Comparison of ENCODE assay signal across 8 cellular contexts in the genomic region with DNA sequence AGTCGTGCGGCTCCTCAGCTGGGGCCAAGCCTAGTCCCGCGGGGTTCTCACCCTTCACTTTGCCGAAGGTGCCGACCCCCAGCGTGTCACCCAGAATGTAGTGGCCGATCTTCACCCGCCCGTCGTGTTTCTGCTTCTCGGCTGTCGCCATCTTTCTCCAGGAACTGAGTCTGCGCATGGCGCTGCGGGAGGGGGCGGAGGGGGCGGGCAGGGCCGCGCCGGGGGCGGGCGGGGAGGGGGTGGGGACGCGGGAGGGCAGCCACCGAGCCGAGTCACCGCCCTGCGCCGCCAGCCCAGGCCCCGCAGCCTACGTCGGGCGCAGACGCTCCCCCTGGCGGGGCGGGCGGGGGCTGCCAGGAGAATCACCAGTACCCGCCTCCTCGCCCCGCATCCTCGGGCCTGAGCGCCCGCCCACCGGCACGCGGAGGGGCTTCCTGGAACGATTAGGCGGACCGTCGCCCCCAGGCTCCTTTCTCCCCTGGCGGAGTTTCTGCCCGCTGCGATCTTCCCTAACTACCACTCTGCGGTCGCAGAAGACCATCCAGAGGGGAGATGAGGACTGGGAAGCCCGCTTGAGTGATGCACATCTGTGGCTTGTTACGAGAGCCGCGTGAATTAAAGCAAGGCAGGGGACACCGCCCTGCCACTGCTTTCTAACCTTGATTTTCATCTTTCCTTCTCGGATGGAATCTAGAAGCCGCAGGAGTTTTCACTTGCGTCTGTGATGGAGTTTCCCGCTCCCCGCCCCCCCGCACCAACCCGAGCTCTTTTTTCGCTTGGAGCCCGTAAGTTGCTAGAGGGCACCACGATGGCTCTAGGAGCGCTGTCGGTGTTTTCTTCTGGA. TPM values are rescaled to one million over a fixed set of nuclear protein-coding genes. Genes with fewer than 3 reads are reported as not detected.
DNase-seq lines count a peak whose midpoint lies in the region; ATAC-seq and TF ChIP-seq lines count a peak whose summit lies in the region.

A gene (minus strand): TSS at position 363 of the 844 bp plus-strand sequence. CDS start 185 bp downstream, at position 178.

- no peaks in the 10 kb centered on the region for H3K27me3 ChIP-seq in H7 (ENCODE audit: control insufficient read depth, insufficient read depth, low read length)

- peaks cover 8% of the 10 kb centered on the region for H3K27me3 Mint-ChIP-seq in activated T-helper 17 cell treated with anti-CD3 and anti-CD28 coated beads, Interleukin-2, amount 50 U/mL, for 72 hours
- peaks cover 0 to 7% of the 10 kb centered on the region in 2 donors for H3K27me3 Mint-ChIP-seq in natural killer cell (ENCODE audit: low read depth in 2 of 2)

- peak within 1 kb of the TSS; percentile 95 for H3K27ac ChIP-seq in RWPE1

- peak within 1 kb of the TSS; percentile 93 for H3K27ac Mint-ChIP-seq in activated T-helper 17 cell treated with anti-CD3 and anti-CD28 coated beads, Interleukin-2, amount 50 U/mL, for 72 hours
- peak within 1 kb of the TSS; percentile 89 to 95 for H3K27ac Mint-ChIP-seq in natural killer cell

- ATAC-seq in activated T-helper 17 cell treated with anti-CD3 and anti-CD28 coated beads, Interleukin-2, amount 50 U/mL, for 72 hours (replicated peaks) = peak; percentile 87
- peak; percentile 93 to 99 (median 95) for ATAC-seq in natural killer cell

- no peaks in the 10 kb centered on the region for H3K9me3 Mint-ChIP-seq in activated T-helper 17 cell treated with anti-CD3 and anti-CD28 coated beads, Interleukin-2, amount 50 U/mL, for 72 hours
- no peaks in the 10 kb centered on the region for H3K9me3 Mint-ChIP-seq in natural killer cell

- POLR2A ChIA-PET in RWPE1 (lab: Yijun Ruan, JAX; ENCODE audit: low non-redundant PET) = interaction anchor here (0.6 kb wide), 4 partner anchors 11 to 1393 kb away, joined by 3 to 8 read pairs (median 5); no protein-coding TSS in a partner anchor

- H3K4me3 ChIP-seq in H7 (ENCODE audit: insufficient read depth, low read depth, low read length) (peak within 1 kb of the TSS; percentile 99), fibroblast of mammary gland (ENCODE audit: control insufficient read depth, low read depth, low read length) (peak within 1 kb of the TSS; percentile 94)

- H3K9ac ChIP-seq in ES-I3 (ENCODE audit: low read depth, low read length) = peak within 1 kb of the TSS; percentile 84

- no peaks in the 10 kb centered on the region for H3K36me3 ChIP-seq in ES-I3 (ENCODE audit: insufficient read depth, low read length)
- no peaks in the 10 kb centered on the region for H3K36me3 ChIP-seq in H7 (replicated peaks; ENCODE audit: control insufficient read depth, insufficient read depth, low read length)

- H3K4me3 Mint-ChIP-seq in activated T-helper 17 cell treated with anti-CD3 and anti-CD28 coated beads, Interleukin-2, amount 50 U/mL, for 72 hours = peak within 1 kb of the TSS; percentile 91
- H3K4me3 Mint-ChIP-seq in natural killer cell = peak within 1 kb of the TSS; percentile 92

- H3K4me1 ChIP-seq in ES-I3 (ENCODE audit: insufficient read depth, low read length) = peaks cover 9% of the 10 kb centered on the region; the same call in 1 of the 2 replicates

- peaks cover 47% of the 10 kb centered on the region for H3K36me3 Mint-ChIP-seq in activated T-helper 17 cell treated with anti-CD3 and anti-CD28 coated beads, Interleukin-2, amount 50 U/mL, for 72 hours (ENCODE audit: low read depth)
- no peaks in the 10 kb centered on the region for H3K36me3 Mint-ChIP-seq in natural killer cell

- 0 out of 2 replicates have a peak, but pooled peaks cover 2% of the 10 kb centered on the region for H3K9me3 ChIP-seq in ES-I3 (ENCODE audit: control insufficient read depth, insufficient read depth, low read length)

- TF ChIP-seq CTCF in RWPE1 (conservative IDR thresholded peaks at IDR 0.05; ENCODE audit: low read depth) = peak; percentile 80
- TF ChIP-seq CTCF in fibroblast of mammary gland (conservative IDR thresholded peaks at IDR 0.05; ENCODE audit: control insufficient read depth, insufficient read depth, low read depth, low read length) = peak; percentile 29
- peak; percentile 73 for TF ChIP-seq CTCF in natural killer cell (IDR thresholded peaks at IDR 0.05)

- H3K4me1 Mint-ChIP-seq in activated T-helper 17 cell treated with anti-CD3 and anti-CD28 coated beads, Interleukin-2, amount 50 U/mL, for 72 hours = peaks cover 29% of the 10 kb centered on the region
- peaks cover 43% of the 10 kb centered on the region in 2 donors for H3K4me1 Mint-ChIP-seq in natural killer cell

- intact Hi-C loops in natural killer cell (cut with micrococcal nuclease) = loop anchor here (1.0 kb wide), 2 partner anchors 36 to 43 kb away; a partner anchor contains a TSS

- CTCF ChIA-PET in RWPE1 (lab: Yijun Ruan, JAX) = interaction anchor here (0.6 to 0.7 kb wide), 6 partner anchors 10 to 244 kb away, joined by 3 to 5 read pairs (median 3); no protein-coding TSS in a partner anchor

- DNase-seq in H7 (peak; percentile 97), LoVo (ENCODE audit: low spot score) (peak; percentile 97), RWPE1 (ENCODE audit: low spot score) (peak; percentile 93), fibroblast of mammary gland (ENCODE audit: low read depth) (peak; percentile 80), natural killer cell (peak; percentile 92)
- peak; percentile 88 for DNase-seq in stimulated activated naive CD4-positive, alpha-beta T cell treated with Interleukin-2 at 50 U/mL for 16 hours (lab: John Stamatoyannopoulos, UW)

RNA-seq across cellular contexts. Expression of the gene that starts here (rescaled TPM):
- total RNA-seq in H7 (2014; rRNA removed; shearing (Covaris generic)) = 30.2 and 46.5 TPM in 2 replicates
- total RNA-seq in activated T-helper 17 cell treated with anti-CD3 and anti-CD28 coated beads, Interleukin-2, amount 50 U/mL, for 72 hours = 10 to 100 TPM; 39.2 to 60.3 TPM
- total RNA-seq in natural killer cell = 100 to 1,000 TPM; 120 to 165 (median 122) TPM

Comparison
In these comparisons a context has a peak if more than half of its experiments do, and no peak if none do; other contexts are left out.
1. Peak in every context shown above with its lines: DNase-seq, ATAC-seq, H3K4me3 ChIP-seq and H3K27ac ChIP-seq.
2. CTCF ChIP-seq: peak in every context shown above with its lines; median percentile 80 in RWPE1; 73 in natural killer cell; 29 in fibroblast of mammary gland.